9 cellular contexts compared by ENCODE assay signal in genomic region chr21:42097860-42098259, GRCh38. TPM values are rescaled to one million over a fixed set of nuclear protein-coding genes. Genes with fewer than 3 reads are reported as not detected.
DNase-seq lines count a peak whose midpoint lies in the region; ATAC-seq, FAIRE-seq and TF ChIP-seq lines count a peak whose summit lies in the region.
"Had no signal": no experiment of that assay in that cellular context is flagged by ENCODE, and none has a peak within 500 bp of the region (broad histone marks: within the 10 kb centered on the region; RNA-seq: fewer than 3 reads in every experiment).

No MANE protein-coding gene starts in this region.

- peaks cover 3% of the 10 kb centered on the region for H3K4me1 Mint-ChIP-seq in activated naive CD4-positive, alpha-beta T cell treated with anti-CD3 and anti-CD28 coated beads for 36 hours (ENCODE audit: low read depth)
- H3K4me1 Mint-ChIP-seq: activated naive CD4-positive, alpha-beta T cell treated with anti-CD3 and anti-CD28 coated beads, Interleukin-2, amount 50 U/mL, for 24 hours had no signal

- H3K4me3 Mint-ChIP-seq in activated naive CD4-positive, alpha-beta T cell treated with anti-CD3 and anti-CD28 coated beads for 36 hours: no peak overlapping the region
- H3K4me3 Mint-ChIP-seq: activated naive CD4-positive, alpha-beta T cell treated with anti-CD3 and anti-CD28 coated beads, Interleukin-2, amount 50 U/mL, for 24 hours had no signal

- no peaks in the 10 kb centered on the region for H3K27me3 Mint-ChIP-seq in activated naive CD4-positive, alpha-beta T cell treated with anti-CD3 and anti-CD28 coated beads for 36 hours (ENCODE audit: low read depth)
- H3K27me3 Mint-ChIP-seq: activated naive CD4-positive, alpha-beta T cell treated with anti-CD3 and anti-CD28 coated beads, Interleukin-2, amount 50 U/mL, for 24 hours had no signal

- no peaks in the 10 kb centered on the region for H3K36me3 Mint-ChIP-seq in activated naive CD4-positive, alpha-beta T cell treated with anti-CD3 and anti-CD28 coated beads for 36 hours (ENCODE audit: low read depth)
- H3K36me3 Mint-ChIP-seq: activated naive CD4-positive, alpha-beta T cell treated with anti-CD3 and anti-CD28 coated beads, Interleukin-2, amount 50 U/mL, for 24 hours had no signal

- H3K4me3 ChIP-seq in fibroblast of the aortic adventitia (ENCODE audit: low read depth, low read length): no peak overlapping the region

- DNase-seq in 8988T: peak; percentile 73
- DNase-seq in H54 (ENCODE audit: insufficient read length, low spot score): peak; percentile 98
- DNase-seq in SHP77 (lab: John Stamatoyannopoulos, UW): peak; percentile 49 to 72
- DNase-seq in fibroblast of the aortic adventitia (ENCODE audit: low read depth): peak; percentile 97
- peak; percentile 96 for DNase-seq in renal cortical epithelial cell (ENCODE audit: low read depth)
- no peak for DNase-seq in NCI-H187 treated with DMSO at 0.1 percent for 48 hours (lab: John Stamatoyannopoulos, UW)
- no peak for DNase-seq in activated naive CD4-positive, alpha-beta T cell treated with anti-CD3 and anti-CD28 coated beads for 36 hours

- H3K9me3 Mint-ChIP-seq in activated naive CD4-positive, alpha-beta T cell treated with anti-CD3 and anti-CD28 coated beads for 36 hours: no peaks in the 10 kb centered on the region
- H3K9me3 Mint-ChIP-seq: activated naive CD4-positive, alpha-beta T cell treated with anti-CD3 and anti-CD28 coated beads, Interleukin-2, amount 50 U/mL, for 24 hours had no signal

- TF ChIP-seq POLR2A in H54 (IDR thresholded peaks at IDR 0.05; ENCODE audit: low read depth, low read length): no peak

- no peak for ATAC-seq in GM21360 (IDR thresholded peaks at IDR 0.05; ENCODE audit: unreplicated experiment)

- H3K27ac Mint-ChIP-seq in activated naive CD4-positive, alpha-beta T cell treated with anti-CD3 and anti-CD28 coated beads for 36 hours: no peak overlapping the region
- H3K27ac Mint-ChIP-seq: activated naive CD4-positive, alpha-beta T cell treated with anti-CD3 and anti-CD28 coated beads, Interleukin-2, amount 50 U/mL, for 24 hours had no signal

- no peak for TF ChIP-seq CTCF in fibroblast of the aortic adventitia (IDR thresholded peaks at IDR 0.05; ENCODE audit: insufficient read depth, low read length)

- intact Hi-C loops in activated naive CD4-positive, alpha-beta T cell treated with anti-CD3 and anti-CD28 coated beads for 36 hours (cut with micrococcal nuclease): no loop called here

- CTCF ChIA-PET in activated naive CD4-positive, alpha-beta T cell treated with anti-CD3 and anti-CD28 coated beads for 36 hours (lab: Charles Lee): interaction anchor here (1.0 to 7.9 kb wide), 2 partner anchors 9 to 20 kb away, joined by 4 to 43 read pairs; no protein-coding TSS in a partner anchor

- peak; percentile 87 for FAIRE-seq in H54 (lab: Jason Lieb, UNC)

RNA-seq across cellular contexts. Expression of gene UMODL1, which starts 26.7 kb away (rescaled TPM):
- total RNA-seq in fibroblast of the aortic adventitia (ENCODE audit: low replicate concordance) (not detected in 2 replicates), renal cortical epithelial cell (not detected in 2 replicates)
- total RNA-seq in activated naive CD4-positive, alpha-beta T cell treated with anti-CD3 and anti-CD28 coated beads for 36 hours: not detected

Comparison
In these comparisons a context has a peak if more than half of its experiments do, and no peak if none do; other contexts are left out.
1. DNase-seq: peak in 8988T (single experiment), H54 (single experiment), SHP77 (2 of 2), fibroblast of the aortic adventitia (single experiment) and renal cortical epithelial cell (single experiment); none in NCI-H187 treated with DMSO at 0.1 percent for 48 hours (single experiment) and activated naive CD4-positive, alpha-beta T cell treated with anti-CD3 and anti-CD28 coated beads for 36 hours (single experiment).